8 cellular contexts compared by ENCODE assay signal in the genomic region with DNA sequence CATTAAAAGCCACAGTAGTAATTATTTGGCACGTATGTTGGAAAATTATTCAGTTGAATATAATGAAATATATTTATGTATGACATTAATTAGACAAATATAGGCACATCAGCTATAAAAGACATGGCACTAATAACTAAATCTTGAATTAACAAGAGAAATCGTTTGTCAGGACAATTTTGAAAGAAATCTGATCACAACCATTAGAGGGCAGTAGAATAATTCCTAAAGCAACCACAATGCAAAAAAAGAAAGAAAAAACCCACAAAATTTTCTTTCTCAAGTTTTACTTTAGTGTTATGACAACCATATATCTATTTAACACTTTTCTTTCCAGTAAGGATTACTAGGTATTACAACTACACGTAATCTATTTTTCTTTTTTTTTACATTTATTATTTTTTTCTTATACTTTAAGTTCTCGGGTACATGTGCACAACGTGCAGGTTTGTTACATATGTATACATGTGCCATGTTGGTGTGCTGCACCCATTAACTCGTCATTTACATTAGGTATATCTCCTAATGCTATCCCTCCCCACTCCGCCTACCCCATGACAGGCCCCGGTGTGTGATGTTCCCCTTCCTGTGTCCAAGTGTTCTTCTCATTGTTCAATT.
A peak's percentile ranks its signal among the peaks of the same experiment; 100 is the strongest.
DNase-seq lines count a peak whose midpoint lies in the region; ATAC-seq and TF ChIP-seq lines count a peak whose summit lies in the region.
"Not testable (repeated sequence)": the region's sequence is repeated elsewhere in the genome, so short reads cannot be mapped to it uniquely, and the experiment has no call there.

No MANE protein-coding gene starts in this region.

- not testable (repeated sequence) for H3K27me3 ChIP-seq in H7 (ENCODE audit: control insufficient read depth, insufficient read depth, low read length); body of pancreas; testis

- ATAC-seq in body of pancreas: not testable (repeated sequence)

- not testable (repeated sequence) for H3K36me3 ChIP-seq in H7 (replicated peaks; ENCODE audit: control insufficient read depth, insufficient read depth, low read length); body of pancreas (replicated peaks in 1 of 2; ENCODE audit: insufficient read depth in 1 of 2, low read depth in 2 of 2); testis (ENCODE audit: low read depth, missing control alignments)

- not testable (repeated sequence) for H3K27ac ChIP-seq in body of pancreas, testis

- peak; percentile 14 for DNase-seq in Caki2 (ENCODE audit: low read depth)
- peak; percentile 13 for DNase-seq in H7
- peak; percentile 0 for DNase-seq in NCI-H146 treated with DMSO at 0.1 percent for 48 hours (lab: John Stamatoyannopoulos, UW; ENCODE audit: unreplicated experiment)
- peak; percentile 33 for DNase-seq in RKO (ENCODE audit: low spot score)
- DNase-seq in body of pancreas, testis: not testable (repeated sequence)
- peak; percentile 72 for DNase-seq in fibroblast of the aortic adventitia (ENCODE audit: low read depth)
- peak; percentile 48 for DNase-seq in medulla oblongata (ENCODE audit: extremely low spot score)

- 47% methylated on average over 8 of the region's 8 CpGs for WGBS in body of pancreas, 2 donors
- 61 to 62% methylated on average over 8 of the region's 8 CpGs for WGBS in testis, 2 donors

- H3K4me1 ChIP-seq in body of pancreas, testis: not testable (repeated sequence)

- TF ChIP-seq POLR2A in body of pancreas (IDR thresholded peaks at IDR 0.05); testis (IDR thresholded peaks at IDR 0.05): not testable (repeated sequence)

- H3K4me3 ChIP-seq in H7 (ENCODE audit: insufficient read depth, low read depth, low read length); body of pancreas; fibroblast of the aortic adventitia (ENCODE audit: low read depth, low read length); testis: not testable (repeated sequence)

- not testable (repeated sequence) for H3K9me3 ChIP-seq in body of pancreas, testis

- in situ Hi-C loops in Caki2 (cut with HindIII; ENCODE audit: low pct_unique_long_range_greater_than_20kb, low sequenced_read_pairs): loop anchor here (10.0 kb wide), 1 partner anchor 223 kb away; no protein-coding TSS in a partner anchor

- intact Hi-C loops in body of pancreas (cut with DNase I); testis (cut with DNase I; ENCODE audit: low total_unique reads): not testable (repeated sequence)

- peak in 6 of 7 experiments; percentile 28 to 54 (median 50) for TF ChIP-seq CTCF in body of pancreas (IDR thresholded peaks at IDR 0.05)
- TF ChIP-seq CTCF in fibroblast of the aortic adventitia (IDR thresholded peaks at IDR 0.05; ENCODE audit: insufficient read depth, low read length): peak; percentile 51
- TF ChIP-seq CTCF in testis (IDR thresholded peaks at IDR 0.05): peak; percentile 12 to 67 (median 14)
